Comparison of ENCODE assay signal across 2 cellular contexts in genomic region chr3:10707984-10708868, GRCh38.
TF ChIP-seq lines count a peak whose summit lies in the region.

No MANE protein-coding gene starts in this region.

TF ChIP-seq in SK-N-SH, 30 proteins besides CTCF, POLR2A, EP300 and RAD21 (continued from another document):
- TF ChIP-seq PBX3 (IDR thresholded peaks at IDR 0.05) (no peak), NRF1 (IDR thresholded peaks at IDR 0.05; ENCODE audit: low read depth, low read length) (no peak), RXRA (IDR thresholded peaks at IDR 0.05; ENCODE audit: borderline replicate concordance, low read depth) (no peak), YY1 (IDR thresholded peaks at IDR 0.05; ENCODE audit: low read depth) (no peak), RFX5 (IDR thresholded peaks at IDR 0.05; ENCODE audit: low read length) (no peak), REST (IDR thresholded peaks at IDR 0.05; ENCODE audit: low read depth, low read length) (no peak), GABPA (IDR thresholded peaks at IDR 0.05; ENCODE audit: low read depth) (no peak), MEF2A (IDR thresholded peaks at IDR 0.05; ENCODE audit: borderline replicate concordance, low read depth) (no peak), POLR2AphosphoS5 (IDR thresholded peaks at IDR 0.05; ENCODE audit: low read depth, low read length) (no peak), TCF12 (IDR thresholded peaks at IDR 0.05) (no peak), SIN3A (IDR thresholded peaks at IDR 0.05; ENCODE audit: borderline replicate concordance, low read depth, low read length) (no peak)
TF ChIP-seq in SK-N-SH: peak in this region for 0.

TF ChIP-seq in SK-N-SH treated with all-trans-retinoic acid at 6 μM for 48 hours, 23 proteins besides CTCF, POLR2A, EP300 and RAD21 (continued from another document):
- TF ChIP-seq ESRRG (CRISPR knock-in tag; IDR thresholded peaks at IDR 0.05) = no peak
- no peak for TF ChIP-seq OSR1 (CRISPR knock-in tag; IDR thresholded peaks at IDR 0.05)
